ENCODE assay signal across 1 cellular context in the genomic region with DNA sequence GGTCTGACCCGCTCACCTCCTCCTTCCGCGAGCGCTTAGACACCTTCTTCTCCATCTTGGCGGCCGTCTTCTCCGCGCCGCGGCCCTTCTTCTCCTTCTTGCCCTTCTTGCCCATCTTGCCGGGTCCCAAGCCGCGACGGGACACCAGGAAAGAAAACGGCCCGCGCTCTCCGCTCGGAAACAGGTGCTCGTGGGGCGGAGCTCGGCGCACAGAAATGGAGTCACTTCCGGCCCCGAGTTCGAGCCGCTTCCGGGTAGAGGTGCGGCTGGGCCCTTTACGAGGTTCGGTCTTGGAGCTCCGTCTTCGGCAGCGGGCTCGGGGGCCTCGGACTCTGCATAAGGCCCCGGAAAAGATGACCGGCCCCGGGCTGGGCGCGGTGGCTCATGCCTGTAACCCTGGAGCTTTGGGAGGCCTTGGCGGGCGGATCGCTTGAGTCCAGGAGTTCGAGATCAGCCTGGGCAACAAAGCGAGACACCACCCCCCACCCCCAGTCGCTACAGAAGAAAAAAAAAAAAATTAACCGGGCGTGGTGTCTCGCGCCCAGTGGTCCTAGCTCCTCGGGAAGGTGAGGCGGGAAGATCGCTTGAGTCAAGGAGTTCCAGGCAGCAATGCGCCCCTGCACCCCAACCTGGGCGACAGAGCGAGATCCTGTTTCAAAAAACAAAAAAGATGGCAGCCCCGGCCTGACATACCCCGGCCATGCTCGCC.
TF ChIP-seq lines count a peak whose summit lies in the region.

Gene KLHDC4, minus strand, starts transcription at position 211 of the 709 bp plus-strand sequence. Its CDS starts 96 bp downstream, at position 115.

TF ChIP-seq in HEK293, 187 proteins besides CTCF, POLR2A, EP300 and RAD21 (continued from another document and continues in another):
- no peak for TF ChIP-seq ZNF280D (tag by site-specific recombination; IDR thresholded peaks at IDR 0.05)
- no peak for TF ChIP-seq ZNF248 (tag by site-specific recombination; IDR thresholded peaks at IDR 0.05)
- TF ChIP-seq, protein P1, sequence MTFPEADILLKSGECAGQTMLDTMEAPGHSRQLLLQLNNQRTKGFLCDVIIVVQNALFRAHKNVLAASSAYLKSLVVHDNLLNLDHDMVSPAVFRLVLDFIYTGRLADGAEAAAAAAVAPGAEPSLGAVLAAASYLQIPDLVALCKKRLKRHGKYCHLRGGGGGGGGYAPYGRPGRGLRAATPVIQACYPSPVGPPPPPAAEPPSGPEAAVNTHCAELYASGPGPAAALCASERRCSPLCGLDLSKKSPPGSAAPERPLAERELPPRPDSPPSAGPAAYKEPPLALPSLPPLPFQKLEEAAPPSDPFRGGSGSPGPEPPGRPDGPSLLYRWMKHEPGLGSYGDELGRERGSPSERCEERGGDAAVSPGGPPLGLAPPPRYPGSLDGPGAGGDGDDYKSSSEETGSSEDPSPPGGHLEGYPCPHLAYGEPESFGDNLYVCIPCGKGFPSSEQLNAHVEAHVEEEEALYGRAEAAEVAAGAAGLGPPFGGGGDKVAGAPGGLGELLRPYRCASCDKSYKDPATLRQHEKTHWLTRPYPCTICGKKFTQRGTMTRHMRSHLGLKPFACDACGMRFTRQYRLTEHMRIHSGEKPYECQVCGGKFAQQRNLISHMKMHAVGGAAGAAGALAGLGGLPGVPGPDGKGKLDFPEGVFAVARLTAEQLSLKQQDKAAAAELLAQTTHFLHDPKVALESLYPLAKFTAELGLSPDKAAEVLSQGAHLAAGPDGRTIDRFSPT (tag by site-specific recombination; IDR thresholded peaks at IDR 0.05) = no peak
- TF ChIP-seq YY2 (tag by site-specific recombination; IDR thresholded peaks at IDR 0.05) = peak; percentile 65; the same call in 1 of the 2 replicates
- TF ChIP-seq HOXC10 (CRISPR knock-in tag; IDR thresholded peaks at IDR 0.05) = no peak
- TF ChIP-seq ELK4 (IDR thresholded peaks at IDR 0.05; ENCODE audit: borderline replicate concordance, low read depth, low read length) = no peak; the same call in 1 of the 2 replicates
- TF ChIP-seq ZFP69B (tag by site-specific recombination; IDR thresholded peaks at IDR 0.05) = no peak
- TF ChIP-seq ZNF426 (tag by site-specific recombination; IDR thresholded peaks at IDR 0.05) = no peak
- TF ChIP-seq ZNF654 (tag by site-specific recombination; IDR thresholded peaks at IDR 0.05; ENCODE audit: low read depth) = no peak
- TF ChIP-seq ZNF571 (tag by site-specific recombination; IDR thresholded peaks at IDR 0.05) = no peak
- TF ChIP-seq, protein P2, sequence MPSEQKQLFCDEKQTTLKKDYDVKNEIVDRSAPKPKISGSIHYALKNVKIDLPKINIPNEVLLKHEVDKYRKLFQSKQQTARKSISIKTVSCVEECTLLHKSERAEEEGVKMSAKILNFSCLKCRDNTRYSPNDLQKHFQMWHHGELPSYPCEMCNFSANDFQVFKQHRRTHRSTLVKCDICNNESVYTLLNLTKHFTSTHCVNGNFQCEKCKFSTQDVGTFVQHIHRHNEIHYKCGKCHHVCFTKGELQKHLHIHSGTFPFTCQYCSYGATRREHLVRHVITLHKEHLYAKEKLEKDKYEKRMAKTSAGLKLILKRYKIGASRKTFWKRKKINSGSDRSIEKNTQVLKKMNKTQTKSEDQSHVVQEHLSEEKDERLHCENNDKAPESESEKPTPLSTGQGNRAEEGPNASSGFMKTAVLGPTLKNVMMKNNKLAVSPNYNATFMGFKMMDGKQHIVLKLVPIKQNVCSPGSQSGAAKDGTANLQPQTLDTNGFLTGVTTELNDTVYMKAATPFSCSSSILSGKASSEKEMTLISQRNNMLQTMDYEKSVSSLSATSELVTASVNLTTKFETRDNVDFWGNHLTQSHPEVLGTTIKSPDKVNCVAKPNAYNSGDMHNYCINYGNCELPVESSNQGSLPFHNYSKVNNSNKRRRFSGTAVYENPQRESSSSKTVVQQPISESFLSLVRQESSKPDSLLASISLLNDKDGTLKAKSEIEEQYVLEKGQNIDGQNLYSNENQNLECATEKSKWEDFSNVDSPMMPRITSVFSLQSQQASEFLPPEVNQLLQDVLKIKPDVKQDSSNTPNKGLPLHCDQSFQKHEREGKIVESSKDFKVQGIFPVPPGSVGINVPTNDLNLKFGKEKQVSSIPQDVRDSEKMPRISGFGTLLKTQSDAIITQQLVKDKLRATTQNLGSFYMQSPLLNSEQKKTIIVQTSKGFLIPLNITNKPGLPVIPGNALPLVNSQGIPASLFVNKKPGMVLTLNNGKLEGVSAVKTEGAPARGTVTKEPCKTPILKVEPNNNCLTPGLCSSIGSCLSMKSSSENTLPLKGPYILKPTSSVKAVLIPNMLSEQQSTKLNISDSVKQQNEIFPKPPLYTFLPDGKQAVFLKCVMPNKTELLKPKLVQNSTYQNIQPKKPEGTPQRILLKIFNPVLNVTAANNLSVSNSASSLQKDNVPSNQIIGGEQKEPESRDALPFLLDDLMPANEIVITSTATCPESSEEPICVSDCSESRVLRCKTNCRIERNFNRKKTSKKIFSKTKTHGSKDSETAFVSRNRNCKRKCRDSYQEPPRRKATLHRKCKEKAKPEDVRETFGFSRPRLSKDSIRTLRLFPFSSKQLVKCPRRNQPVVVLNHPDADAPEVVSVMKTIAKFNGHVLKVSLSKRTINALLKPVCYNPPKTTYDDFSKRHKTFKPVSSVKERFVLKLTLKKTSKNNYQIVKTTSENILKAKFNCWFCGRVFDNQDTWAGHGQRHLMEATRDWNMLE (tag by site-specific recombination; conservative IDR thresholded peaks at IDR 0.05; ENCODE audit: low read depth) = peak; percentile 61
- TF ChIP-seq ZNF112 (tag by site-specific recombination; IDR thresholded peaks at IDR 0.05) = no peak
- TF ChIP-seq ZNF585B (tag by site-specific recombination; IDR thresholded peaks at IDR 0.05) = no peak
- TF ChIP-seq ZNF707 (tag by site-specific recombination; IDR thresholded peaks at IDR 0.05) = no peak
- TF ChIP-seq RBAK (tag by site-specific recombination; IDR thresholded peaks at IDR 0.05) = no peak
- TF ChIP-seq ZNF10 (tag by site-specific recombination; IDR thresholded peaks at IDR 0.05) = no peak
- no peak for TF ChIP-seq ZNF23 (tag by site-specific recombination; IDR thresholded peaks at IDR 0.05; ENCODE audit: borderline replicate concordance)
- no peak for TF ChIP-seq ZNF350 (tag by site-specific recombination; IDR thresholded peaks at IDR 0.05)
- TF ChIP-seq ZBTB11 (tag by site-specific recombination; conservative IDR thresholded peaks at IDR 0.05; ENCODE audit: low read depth) = peak; percentile 93
- TF ChIP-seq ZNF174 (tag by site-specific recombination; IDR thresholded peaks at IDR 0.05) = no peak
- no peak for TF ChIP-seq ZNF747 (tag by site-specific recombination; IDR thresholded peaks at IDR 0.05)
- TF ChIP-seq ZNF610 (tag by site-specific recombination; IDR thresholded peaks at IDR 0.05; ENCODE audit: borderline replicate concordance) = no peak
- TF ChIP-seq ZFP41 (tag by site-specific recombination; IDR thresholded peaks at IDR 0.05; ENCODE audit: borderline replicate concordance) = no peak
- TF ChIP-seq BCL11B (tag by site-specific recombination; IDR thresholded peaks at IDR 0.05; ENCODE audit: low read depth) = no peak
- peak; percentile 100 for TF ChIP-seq ZNF335 (tag by site-specific recombination; conservative IDR thresholded peaks at IDR 0.05)
- TF ChIP-seq SALL2 (tag by site-specific recombination; IDR thresholded peaks at IDR 0.05; ENCODE audit: borderline replicate concordance) = no peak
- TF ChIP-seq KLF7 (tag by site-specific recombination; IDR thresholded peaks at IDR 0.05; ENCODE audit: borderline replicate concordance) = peak; percentile 24; the same call in 1 of the 2 replicates
- TF ChIP-seq, protein P3, sequence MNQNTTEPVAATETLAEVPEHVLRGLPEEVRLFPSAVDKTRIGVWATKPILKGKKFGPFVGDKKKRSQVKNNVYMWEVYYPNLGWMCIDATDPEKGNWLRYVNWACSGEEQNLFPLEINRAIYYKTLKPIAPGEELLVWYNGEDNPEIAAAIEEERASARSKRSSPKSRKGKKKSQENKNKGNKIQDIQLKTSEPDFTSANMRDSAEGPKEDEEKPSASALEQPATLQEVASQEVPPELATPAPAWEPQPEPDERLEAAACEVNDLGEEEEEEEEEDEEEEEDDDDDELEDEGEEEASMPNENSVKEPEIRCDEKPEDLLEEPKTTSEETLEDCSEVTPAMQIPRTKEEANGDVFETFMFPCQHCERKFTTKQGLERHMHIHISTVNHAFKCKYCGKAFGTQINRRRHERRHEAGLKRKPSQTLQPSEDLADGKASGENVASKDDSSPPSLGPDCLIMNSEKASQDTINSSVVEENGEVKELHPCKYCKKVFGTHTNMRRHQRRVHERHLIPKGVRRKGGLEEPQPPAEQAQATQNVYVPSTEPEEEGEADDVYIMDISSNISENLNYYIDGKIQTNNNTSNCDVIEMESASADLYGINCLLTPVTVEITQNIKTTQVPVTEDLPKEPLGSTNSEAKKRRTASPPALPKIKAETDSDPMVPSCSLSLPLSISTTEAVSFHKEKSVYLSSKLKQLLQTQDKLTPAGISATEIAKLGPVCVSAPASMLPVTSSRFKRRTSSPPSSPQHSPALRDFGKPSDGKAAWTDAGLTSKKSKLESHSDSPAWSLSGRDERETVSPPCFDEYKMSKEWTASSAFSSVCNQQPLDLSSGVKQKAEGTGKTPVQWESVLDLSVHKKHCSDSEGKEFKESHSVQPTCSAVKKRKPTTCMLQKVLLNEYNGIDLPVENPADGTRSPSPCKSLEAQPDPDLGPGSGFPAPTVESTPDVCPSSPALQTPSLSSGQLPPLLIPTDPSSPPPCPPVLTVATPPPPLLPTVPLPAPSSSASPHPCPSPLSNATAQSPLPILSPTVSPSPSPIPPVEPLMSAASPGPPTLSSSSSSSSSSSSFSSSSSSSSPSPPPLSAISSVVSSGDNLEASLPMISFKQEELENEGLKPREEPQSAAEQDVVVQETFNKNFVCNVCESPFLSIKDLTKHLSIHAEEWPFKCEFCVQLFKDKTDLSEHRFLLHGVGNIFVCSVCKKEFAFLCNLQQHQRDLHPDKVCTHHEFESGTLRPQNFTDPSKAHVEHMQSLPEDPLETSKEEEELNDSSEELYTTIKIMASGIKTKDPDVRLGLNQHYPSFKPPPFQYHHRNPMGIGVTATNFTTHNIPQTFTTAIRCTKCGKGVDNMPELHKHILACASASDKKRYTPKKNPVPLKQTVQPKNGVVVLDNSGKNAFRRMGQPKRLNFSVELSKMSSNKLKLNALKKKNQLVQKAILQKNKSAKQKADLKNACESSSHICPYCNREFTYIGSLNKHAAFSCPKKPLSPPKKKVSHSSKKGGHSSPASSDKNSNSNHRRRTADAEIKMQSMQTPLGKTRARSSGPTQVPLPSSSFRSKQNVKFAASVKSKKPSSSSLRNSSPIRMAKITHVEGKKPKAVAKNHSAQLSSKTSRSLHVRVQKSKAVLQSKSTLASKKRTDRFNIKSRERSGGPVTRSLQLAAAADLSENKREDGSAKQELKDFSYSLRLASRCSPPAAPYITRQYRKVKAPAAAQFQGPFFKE (tag by site-specific recombination; IDR thresholded peaks at IDR 0.05; ENCODE audit: borderline replicate concordance) = no peak
- no peak for TF ChIP-seq ZNF221 (tag by site-specific recombination; IDR thresholded peaks at IDR 0.05; ENCODE audit: borderline replicate concordance)
- TF ChIP-seq ZXDB (tag by site-specific recombination; IDR thresholded peaks at IDR 0.05) = peak; percentile 88
- TF ChIP-seq SP3 (tag by site-specific recombination; IDR thresholded peaks at IDR 0.05) = peak; percentile 68
- peak; percentile 55; the same call in 1 of the 2 replicates for TF ChIP-seq KLF9 (tag by site-specific recombination; IDR thresholded peaks at IDR 0.05; ENCODE audit: low read depth)
- no peak for TF ChIP-seq ZNF48 (tag by site-specific recombination; IDR thresholded peaks at IDR 0.05)
- TF ChIP-seq ZNF366 (tag by site-specific recombination; conservative IDR thresholded peaks at IDR 0.05) = no peak
- no peak for TF ChIP-seq ZNF658 (tag by site-specific recombination; IDR thresholded peaks at IDR 0.05)
